13 cellular contexts compared by ENCODE assay signal in the genomic region with DNA sequence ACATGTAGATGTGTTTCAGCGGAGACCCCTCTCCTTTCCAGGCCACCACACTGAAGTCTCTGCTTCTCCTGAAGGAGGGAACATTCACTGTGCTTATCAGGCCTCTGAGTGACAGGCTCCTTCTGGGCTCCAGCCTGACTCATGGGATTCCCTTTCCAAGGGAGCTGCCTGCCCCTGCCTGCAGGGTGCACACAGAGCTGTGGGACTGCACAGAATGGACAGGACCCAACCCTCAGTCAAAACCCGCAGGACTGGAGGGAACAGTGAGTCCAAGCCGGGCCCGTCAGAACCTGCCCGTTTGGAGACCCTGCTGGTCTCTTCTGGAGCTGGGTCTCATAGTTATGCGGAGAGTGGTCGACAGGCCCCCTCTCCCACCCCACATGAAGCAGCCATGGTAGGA. TPM values are rescaled to one million over a fixed set of nuclear protein-coding genes. Genes with fewer than 3 reads are reported as not detected.
DNase-seq lines count a peak whose midpoint lies in the region; ATAC-seq and TF ChIP-seq lines count a peak whose summit lies in the region.
"Had no signal": no experiment of that assay in that cellular context is flagged by ENCODE, and none has a peak within 500 bp of the region (broad histone marks: within the 10 kb centered on the region; RNA-seq: fewer than 3 reads in every experiment).

No MANE protein-coding gene starts in this region.

- H3K9me3 Mint-ChIP-seq in endodermal cell: no peaks in the 10 kb centered on the region
- H3K9me3 Mint-ChIP-seq: activated T-helper 1 cell treated with anti-CD3 and anti-CD28 coated beads, Interleukin-12 subunit alpha, Interleukin-12 subunit beta, Interleukin-2, Interleukin-4 antibody, amounts not matched to agents 30 ng/mL and 10 ng/mL and 1 ng/mL, durations not matched to agents 14 hours and 24 hours and 36 hours; IgD-negative memory B cell had no signal

- no peaks in the 10 kb centered on the region for H3K79me2 ChIP-seq in trophoblast cell (ENCODE audit: control insufficient read depth, insufficient read depth, low read length, poor library complexity)

- no peak overlapping the region for H3K9ac ChIP-seq in trophoblast cell (ENCODE audit: low read length)
- no peak overlapping the region for H3K9ac ChIP-seq in endodermal cell (ENCODE audit: extremely low read depth, low read length, poor library complexity, severe bottlenecking)

- no CpG with 5 or more reads among the region's 7 CpGs for WGBS in trophoblast cell (ENCODE audit: extremely low coverage, insufficient coverage, insufficient read length)
- 94% methylated on average over 7 of the region's 7 CpGs; no CpG with 5 or more reads in 1 of the 2 experiments for WGBS in endodermal cell (ENCODE audit: insufficient coverage in 1 of 2, insufficient read length in 1 of 2), 2 experiments

- H3K36me3 ChIP-seq in trophoblast cell (ENCODE audit: control insufficient read depth in 1 of 2, insufficient read depth in 2 of 2, low read length in 2 of 2) (peaks cover 55 to 70% of the 10 kb centered on the region in 2 experiments), endodermal cell (ENCODE audit: control insufficient read depth, insufficient read depth, low read length) (peaks cover 69% of the 10 kb centered on the region)

- ATAC-seq in GM19324 (IDR thresholded peaks at IDR 0.05; ENCODE audit: low FRiP score, unreplicated experiment): no peak
- ATAC-seq in GM19035 (IDR thresholded peaks at IDR 0.05; ENCODE audit: unreplicated experiment): no peak

- no peaks in the 10 kb centered on the region for H3K27me3 Mint-ChIP-seq in endodermal cell (ENCODE audit: insufficient read depth)
- H3K27me3 Mint-ChIP-seq: IgD-negative memory B cell had no signal

- DNase-seq in AG09309 (ENCODE audit: low read depth): no peak
- DNase-seq in NCI-H226: peak; percentile 67
- DNase-seq in epithelial cell of esophagus (ENCODE audit: low read depth): peak; percentile 89
- peak; percentile 82 to 84 for DNase-seq in trophoblast cell
- DNase-seq in stimulated activated CD8-positive, alpha-beta memory T cell treated with anti-CD3 and anti-CD28 coated beads, Interleukin-4, amount 100 ng/mL, for 48 hours: no peak
- no peak for DNase-seq in endodermal cell
- DNase-seq: T-helper 2 cell had no signal

- H3K4me1 ChIP-seq in trophoblast cell (ENCODE audit: control insufficient read depth in 1 of 2, insufficient read depth in 2 of 2, low read length in 2 of 2) (peaks cover 12 to 14% of the 10 kb centered on the region in 2 experiments), endodermal cell (ENCODE audit: control insufficient read depth, insufficient read depth, low read length) (no peaks in the 10 kb centered on the region)

- peaks cover 44% of the 10 kb centered on the region for H3K36me3 Mint-ChIP-seq in endodermal cell (ENCODE audit: low read depth)
- H3K36me3 Mint-ChIP-seq: IgD-negative memory B cell had no signal

- H4K8ac ChIP-seq in trophoblast cell (ENCODE audit: low read depth, low read length): no peak overlapping the region

- H2BK5ac ChIP-seq in trophoblast cell (ENCODE audit: low read depth, low read length, poor library complexity): no peak overlapping the region

- H4K12ac ChIP-seq in trophoblast cell (ENCODE audit: low read depth, low read length): no peak overlapping the region

- no peak overlapping the region for H3K4ac ChIP-seq in trophoblast cell (ENCODE audit: low read depth, low read length)

- no peak overlapping the region for H2BK120ac ChIP-seq in trophoblast cell (ENCODE audit: insufficient read depth, low read length, poor library complexity)

- H3K9me3 ChIP-seq in trophoblast cell (ENCODE audit: insufficient read depth, low read depth, low read length): peaks cover 2% of the 10 kb centered on the region
- no peaks in the 10 kb centered on the region for H3K9me3 ChIP-seq in endodermal cell (ENCODE audit: control insufficient read depth, low read length)
- H3K9me3 ChIP-seq: upper lobe of left lung had no signal

- H2AFZ ChIP-seq in trophoblast cell (ENCODE audit: insufficient read depth, low read length, poor library complexity): no peak overlapping the region

- peak overlapping the region; percentile 40 for H3K27ac ChIP-seq in trophoblast cell (ENCODE audit: low read depth, low read length)
- H3K27ac ChIP-seq in endodermal cell (ENCODE audit: low read depth, low read length): no peak overlapping the region

- no peak overlapping the region for H2BK12ac ChIP-seq in trophoblast cell (ENCODE audit: low read length)

- H3K4me1 Mint-ChIP-seq in endodermal cell: peaks cover 4% of the 10 kb centered on the region

- H4K91ac ChIP-seq in trophoblast cell (ENCODE audit: low read depth, low read length): peak overlapping the region; percentile 11

- no peak overlapping the region for H2AK5ac ChIP-seq in trophoblast cell (ENCODE audit: low read length)

- no peak overlapping the region for H3K4me2 ChIP-seq in trophoblast cell (ENCODE audit: low read length)

- no peak overlapping the region for H3K23ac ChIP-seq in trophoblast cell (ENCODE audit: low read length)

- H3K27ac Mint-ChIP-seq in endodermal cell: no peak overlapping the region

- H3K4me3 ChIP-seq in AG09309 (ENCODE audit: control insufficient read depth, low read depth, low read length): no peak overlapping the region
- no peak overlapping the region for H3K4me3 ChIP-seq in epithelial cell of esophagus (ENCODE audit: low read length)
- H3K4me3 ChIP-seq in trophoblast cell (ENCODE audit: low read depth, low read length): no peak overlapping the region
- no peak overlapping the region for H3K4me3 ChIP-seq in endodermal cell (ENCODE audit: low read length)
- H3K4me3 ChIP-seq: upper lobe of left lung had no signal

- H3K18ac ChIP-seq in trophoblast cell (ENCODE audit: low read length): peak overlapping the region; percentile 15

- no peaks in the 10 kb centered on the region for H3K79me1 ChIP-seq in trophoblast cell (ENCODE audit: low read length)

- TF ChIP-seq CTCF in AG09309 (IDR thresholded peaks at IDR 0.05; ENCODE audit: control insufficient read depth, insufficient read depth, low read depth, low read length, missing control alignments) (peak; percentile 21), epithelial cell of esophagus (IDR thresholded peaks at IDR 0.05; ENCODE audit: insufficient read depth, low read depth, low read length, missing control alignments) (peak; percentile 48), endodermal cell (conservative IDR thresholded peaks at IDR 0.05) (no peak)

- no peak overlapping the region for H3K4me3 Mint-ChIP-seq in endodermal cell
- H3K4me3 Mint-ChIP-seq: activated T-helper 1 cell treated with anti-CD3 and anti-CD28 coated beads, Interleukin-12 subunit alpha, Interleukin-12 subunit beta, Interleukin-2, Interleukin-4 antibody, amounts not matched to agents 30 ng/mL and 10 ng/mL and 1 ng/mL, durations not matched to agents 14 hours and 24 hours and 36 hours; IgD-negative memory B cell had no signal

- H3K14ac ChIP-seq in trophoblast cell (ENCODE audit: low read length): no peak overlapping the region

- H3K27me3 ChIP-seq in trophoblast cell (ENCODE audit: insufficient read depth, low read length) (no peaks in the 10 kb centered on the region), endodermal cell (ENCODE audit: control insufficient read depth, insufficient read depth, low read length, poor library complexity, severe bottlenecking) (no peaks in the 10 kb centered on the region)
- H3K27me3 ChIP-seq: upper lobe of left lung had no signal

RNA-seq across cellular contexts. Expression of a gene that starts 32.6 kb away (rescaled TPM):
- 12.4 and 12.5 TPM in 2 replicates for polyA plus RNA-seq in trophoblast cell (2013)
- total RNA-seq in endodermal cell: 10 to 100 TPM in 1 of 2 donors, 1 to 10 TPM in 1; 8.4 to 14.9 TPM
- polyA plus RNA-seq in endodermal cell (2013, experiment 1 of 2): 4.3 TPM
- polyA plus RNA-seq in endodermal cell (2013, experiment 2 of 2): 6.5 TPM
- total RNA-seq: activated T-helper 1 cell treated with anti-CD3 and anti-CD28 coated beads, Interleukin-12 subunit alpha, Interleukin-12 subunit beta, Interleukin-2, Interleukin-4 antibody, amounts not matched to agents 30 ng/mL and 10 ng/mL and 1 ng/mL, durations not matched to agents 14 hours and 24 hours and 36 hours; NCI-H460 had no signal
- polyA plus RNA-seq: IgD-negative memory B cell had no signal

RNA-seq across cellular contexts. Expression of a gene that starts 40.2 kb away (rescaled TPM):
- 460 and 504 TPM in 2 replicates for polyA plus RNA-seq in trophoblast cell (2013)
- total RNA-seq in endodermal cell: 100 to 1,000 TPM; 104 to 134 TPM
- 39.4 TPM for polyA plus RNA-seq in endodermal cell (2013, experiment 1 of 2)
- 35.8 TPM for polyA plus RNA-seq in endodermal cell (2013, experiment 2 of 2)

Comparison
In these comparisons a context has a peak if more than half of its experiments do, and no peak if none do; other contexts are left out.
1. DNase-seq: peak in NCI-H226 (single experiment), epithelial cell of esophagus (single experiment) and trophoblast cell (2 of 2); none in AG09309 (single experiment), stimulated activated CD8-positive, alpha-beta memory T cell treated with anti-CD3 and anti-CD28 coated beads, Interleukin-4, amount 100 ng/mL, for 48 hours (single experiment) and endodermal cell (single experiment).